ENCODE assay signal across 18 cellular contexts in genomic region chr5:20469792-20470191, GRCh38.
DNase-seq lines count a peak whose midpoint lies in the region; ATAC-seq and TF ChIP-seq lines count a peak whose summit lies in the region.
"Had no signal": no experiment of that assay in that cellular context is flagged by ENCODE, and none has a peak within 500 bp of the region (broad histone marks: within the 10 kb centered on the region; RNA-seq: fewer than 3 reads in every experiment).

No MANE protein-coding gene starts in this region.

- POLR2A ChIA-PET in PC-3 (lab: Charles Lee; ENCODE audit: unreplicated experiment): no interaction called here

- H3K9ac ChIP-seq in Loucy (ENCODE audit: low read depth, low read length, poor library complexity, severe bottlenecking) (no peak overlapping the region), PC-3 (ENCODE audit: low read length) (no peak overlapping the region)
- H3K9ac ChIP-seq: BLaER1 had no signal

- H4K20me1 ChIP-seq in Loucy (ENCODE audit: insufficient read depth, low read length, poor library complexity, severe bottlenecking) (no peaks in the 10 kb centered on the region), PC-3 (ENCODE audit: low read length) (no peaks in the 10 kb centered on the region)
- H4K20me1 ChIP-seq: BLaER1 had no signal

- H3F3A ChIP-seq in Loucy (ENCODE audit: low read depth): no peaks in the 10 kb centered on the region
- no peaks in the 10 kb centered on the region for H3F3A ChIP-seq in PC-3 (ENCODE audit: low read length, unreplicated experiment)

- H2AFZ ChIP-seq in Loucy (ENCODE audit: low read length): peak overlapping the region; percentile 46
- H2AFZ ChIP-seq in PC-3 (ENCODE audit: low read length): no peak overlapping the region
- H2AFZ ChIP-seq: GM23338 had no signal

- BruUV-seq in PC-3 (replicated peaks; lab: Mats Ljungman, UMichigan): no TSS peak

- peaks cover 12% of the 10 kb centered on the region for H3K4me1 ChIP-seq in Loucy (ENCODE audit: insufficient read depth, low read length, poor library complexity, severe bottlenecking)
- no peaks in the 10 kb centered on the region for H3K4me1 ChIP-seq in PC-3 (ENCODE audit: insufficient read depth, low read length)
- H3K4me1 ChIP-seq: BLaER1 had no signal

- H3K79me2 ChIP-seq in Loucy (ENCODE audit: insufficient read depth, low read length) (no peaks in the 10 kb centered on the region), PC-3 (ENCODE audit: low read length) (no peaks in the 10 kb centered on the region)

- intact Hi-C loops in PC-3 (cut with micrococcal nuclease): no loop called here
- intact Hi-C loops in left colon (cut with DNase I, micrococcal nuclease): no loop called here

- H3K4me3 ChIP-seq in Loucy (ENCODE audit: low read length, poor library complexity, severe bottlenecking): no peak overlapping the region
- no peak overlapping the region for H3K4me3 ChIP-seq in PC-3 (ENCODE audit: low read length)
- H3K4me3 ChIP-seq: BLaER1, GM23338 had no signal

- no peaks in the 10 kb centered on the region for H3K9me3 ChIP-seq in Loucy (ENCODE audit: insufficient read depth, low read depth, low read length)
- no peaks in the 10 kb centered on the region for H3K9me3 ChIP-seq in PC-3 (ENCODE audit: low read length)
- H3K9me3 ChIP-seq: BLaER1 had no signal

- 0 out of 2 replicates have a peak, but pooled peaks have one; percentile 3 for TF ChIP-seq CTCF in C4-2B (conservative IDR thresholded peaks at IDR 0.05)
- no peak for TF ChIP-seq CTCF in Loucy (conservative IDR thresholded peaks at IDR 0.05; ENCODE audit: low read length)
- TF ChIP-seq CTCF in PC-3 (conservative IDR thresholded peaks at IDR 0.05; ENCODE audit: low read depth, low read length): no peak

- H3K27me3 ChIP-seq in Loucy (ENCODE audit: insufficient read depth, low read length, poor library complexity, severe bottlenecking) (no peaks in the 10 kb centered on the region), PC-3 (ENCODE audit: low read length) (no peaks in the 10 kb centered on the region)
- H3K27me3 ChIP-seq: BLaER1 had no signal

- H3K4me2 ChIP-seq in Loucy (ENCODE audit: low read depth, low read length, poor library complexity, severe bottlenecking): peak overlapping the region; percentile 18
- no peak overlapping the region for H3K4me2 ChIP-seq in PC-3 (ENCODE audit: low read length)
- H3K4me2 ChIP-seq: BLaER1, GM23338 had no signal

- ATAC-seq in GM18870 (IDR thresholded peaks at IDR 0.05; ENCODE audit: unreplicated experiment) (peak; percentile 40), PC-3 (peak; percentile 33; the same call in 1 of the 2 replicates), GM21737 (IDR thresholded peaks at IDR 0.05; ENCODE audit: unreplicated experiment) (no peak), left colon (no peak)
- ATAC-seq: GM23338 had no signal

- H3K9me2 ChIP-seq in Loucy (replicated peaks; ENCODE audit: low read depth, low read length) (no peaks in the 10 kb centered on the region), PC-3 (replicated peaks; ENCODE audit: low read length) (no peaks in the 10 kb centered on the region)

- DNase-seq in PC-3: peak; percentile 11
- DNase-seq in SIG-M5 (lab: John Stamatoyannopoulos, UW): no peak
- DNase-seq in stimulated activated CD4-positive, alpha-beta T cell treated with anti-CD3 and anti-CD28 coated beads, Interleukin-4, amount 100 ng/mL, for 4 hours: no peak
- no peak for DNase-seq in left colon
- DNase-seq: 8988T; AML-193; CD4-positive, CD25-positive, alpha-beta regulatory T cell; DMS53; HCEC 1CT; HFFc6; IMR-90; KBM-7 had no signal

- no peak overlapping the region for H3K27ac ChIP-seq in C4-2B
- H3K27ac ChIP-seq in PC-3 (ENCODE audit: low read length): no peak overlapping the region
- H3K27ac ChIP-seq: BLaER1 had no signal

- no peaks in the 10 kb centered on the region for H3K36me3 ChIP-seq in Loucy (ENCODE audit: insufficient read depth, low read length)
- H3K36me3 ChIP-seq in PC-3 (ENCODE audit: low read depth, low read length): no peaks in the 10 kb centered on the region
- H3K36me3 ChIP-seq: BLaER1 had no signal

- CTCF ChIA-PET in PC-3 (lab: Charles Lee): no interaction called here

Comparison
In these comparisons a context has a peak if more than half of its experiments do, and no peak if none do; other contexts are left out.
1. ATAC-seq: peak in GM18870 (single experiment) and PC-3 (single experiment); none in GM21737 (single experiment) and left colon (single experiment).